1 cellular context compared by ENCODE assay signal in genomic region chr1:29186707-29187106, GRCh38.
TF ChIP-seq lines count a peak whose summit lies in the region.

No MANE protein-coding gene starts in this region.

TF ChIP-seq in GM23338, 12 proteins besides CTCF, POLR2A, EP300 and RAD21 (continued from another document):
- peak; percentile 87 for TF ChIP-seq ZNF462 (CRISPR knock-in tag; IDR thresholded peaks at IDR 0.05)
